Comparison of ENCODE assay signal across 10 cellular contexts in genomic region chr2:8004250-8004681, GRCh38.
DNase-seq lines count a peak whose midpoint lies in the region; ATAC-seq and TF ChIP-seq lines count a peak whose summit lies in the region.
"Had no signal": no experiment of that assay in that cellular context is flagged by ENCODE, and none has a peak within 500 bp of the region (broad histone marks: within the 10 kb centered on the region; RNA-seq: fewer than 3 reads in every experiment).

No MANE protein-coding gene starts in this region.

- TF ChIP-seq CTCF in DOHH2 (IDR thresholded peaks at IDR 0.05; ENCODE audit: low read depth, low read length, poor library complexity, severe bottlenecking) = no peak
- no peak for TF ChIP-seq CTCF in parathyroid adenoma (IDR thresholded peaks at IDR 0.05)

- DNase-seq in NCI-H460 (ENCODE audit: extremely low read depth, low read depth) (peak; percentile 84), fibroblast of gingiva (ENCODE audit: low read depth) (peak; percentile 77), ACHN (no peak), NCI-H2029 (lab: John Stamatoyannopoulos, UW) (no peak)
- no peak for DNase-seq in activated CD4-positive, alpha-beta T cell treated with anti-CD3 and anti-CD28 coated beads, Interleukin-2, amount 10 ng/mL, durations not matched to agents 7 days and 5 days

- H3F3A ChIP-seq in DOHH2 (ENCODE audit: control insufficient read depth, insufficient read depth) = peaks cover 8% of the 10 kb centered on the region

- H3K9ac ChIP-seq in parathyroid adenoma = no peak overlapping the region

- H3K9me2 ChIP-seq in DOHH2 (replicated peaks; ENCODE audit: control insufficient read depth, low read length) = no peaks in the 10 kb centered on the region

- peaks cover 51% of the 10 kb centered on the region for H3K4me1 ChIP-seq in DOHH2 (ENCODE audit: control insufficient read depth, low read length)
- peaks cover 6% of the 10 kb centered on the region for H3K4me1 ChIP-seq in parathyroid adenoma

- H3K4me1 Mint-ChIP-seq in activated CD4-positive, alpha-beta T cell treated with anti-CD3 and anti-CD28 coated beads, Interleukin-2, amount 10 ng/mL, durations not matched to agents 7 days and 5 days = no peaks in the 10 kb centered on the region

- CTCF ChIA-PET in activated CD4-positive, alpha-beta T cell treated with anti-CD3 and anti-CD28 coated beads, Interleukin-2, amount 10 ng/mL, durations not matched to agents 7 days and 5 days (lab: Charles Lee) = interaction anchor here (0.5 to 1.6 kb wide), 5 partner anchors 11 to 70 kb away, joined by 3 to 5 read pairs (median 4); no protein-coding TSS in a partner anchor

- in situ Hi-C loops in ACHN (cut with HindIII; ENCODE audit: low pct_ligation_motif_present, low pct_unique_long_range_greater_than_20kb, low sequenced_read_pairs) = no loop called here

- no peaks in the 10 kb centered on the region for H3K9me3 ChIP-seq in DOHH2 (ENCODE audit: control insufficient read depth, insufficient read depth, low read length)
- H3K9me3 ChIP-seq in parathyroid adenoma (ENCODE audit: control insufficient read depth, low read length) = no peaks in the 10 kb centered on the region

- H3K36me3 ChIP-seq in DOHH2 (ENCODE audit: control insufficient read depth, low read length) = no peaks in the 10 kb centered on the region
- H3K36me3 ChIP-seq in parathyroid adenoma (ENCODE audit: control insufficient read depth, insufficient read depth, low read length) = peaks cover 2% of the 10 kb centered on the region

- peak overlapping the region; percentile 2 for H2AFZ ChIP-seq in parathyroid adenoma

- H3K79me2 ChIP-seq in DOHH2 (ENCODE audit: control insufficient read depth, low read length) (no peaks in the 10 kb centered on the region), parathyroid adenoma (no peaks in the 10 kb centered on the region)

- H3K27ac Mint-ChIP-seq in activated CD4-positive, alpha-beta T cell treated with anti-CD3 and anti-CD28 coated beads, Interleukin-2, amount 10 ng/mL, durations not matched to agents 7 days and 5 days = no peak overlapping the region
- H3K27ac Mint-ChIP-seq: activated naive CD8-positive, alpha-beta T cell had no signal

- no peak overlapping the region for H3K4me3 Mint-ChIP-seq in activated CD4-positive, alpha-beta T cell treated with anti-CD3 and anti-CD28 coated beads, Interleukin-2, amount 10 ng/mL, durations not matched to agents 7 days and 5 days
- H3K4me3 Mint-ChIP-seq: activated naive CD8-positive, alpha-beta T cell had no signal

- H3K4me2 ChIP-seq in DOHH2 (ENCODE audit: low read length) (peak overlapping the region; percentile 60), parathyroid adenoma (ENCODE audit: low read length) (peak overlapping the region; percentile 12)

- POLR2A ChIA-PET in activated CD4-positive, alpha-beta T cell treated with anti-CD3 and anti-CD28 coated beads, Interleukin-2, amount 10 ng/mL, durations not matched to agents 7 days and 5 days (lab: Charles Lee) = no interaction called here

- no peaks in the 10 kb centered on the region for H4K20me1 ChIP-seq in DOHH2 (ENCODE audit: control insufficient read depth, insufficient read depth, low read depth, low read length)

- H3K4me3 ChIP-seq in DOHH2 (ENCODE audit: low read length) (no peak overlapping the region), parathyroid adenoma (ENCODE audit: low read depth, low read length) (no peak overlapping the region)
- H3K4me3 ChIP-seq: skin epidermis had no signal

- H3K27me3 ChIP-seq in DOHH2 (ENCODE audit: control insufficient read depth, low read length) = no peaks in the 10 kb centered on the region
- H3K27me3 ChIP-seq in parathyroid adenoma (ENCODE audit: control insufficient read depth, insufficient read depth, low read length) = no peaks in the 10 kb centered on the region

- ATAC-seq in HG02981 (IDR thresholded peaks at IDR 0.05; ENCODE audit: unreplicated experiment) = no peak

- no peaks in the 10 kb centered on the region for H3K9me3 Mint-ChIP-seq in activated CD4-positive, alpha-beta T cell treated with anti-CD3 and anti-CD28 coated beads, Interleukin-2, amount 10 ng/mL, durations not matched to agents 7 days and 5 days

- no peaks in the 10 kb centered on the region for H3K36me3 Mint-ChIP-seq in activated CD4-positive, alpha-beta T cell treated with anti-CD3 and anti-CD28 coated beads, Interleukin-2, amount 10 ng/mL, durations not matched to agents 7 days and 5 days (ENCODE audit: low read depth)
- H3K36me3 Mint-ChIP-seq: activated naive CD8-positive, alpha-beta T cell had no signal

- no peaks in the 10 kb centered on the region for H3K27me3 Mint-ChIP-seq in activated CD4-positive, alpha-beta T cell treated with anti-CD3 and anti-CD28 coated beads, Interleukin-2, amount 10 ng/mL, durations not matched to agents 7 days and 5 days
- H3K27me3 Mint-ChIP-seq: activated naive CD8-positive, alpha-beta T cell had no signal

- H3K27ac ChIP-seq in DOHH2 (ENCODE audit: low read depth, low read length) = peak overlapping the region; percentile 68; the same call in 1 of the 2 replicates
- H3K27ac ChIP-seq in parathyroid adenoma = no peak overlapping the region

Comparison
In these comparisons a context has a peak if more than half of its experiments do, and no peak if none do; other contexts are left out.
1. DNase-seq: peak in NCI-H460 (single experiment) and fibroblast of gingiva (single experiment); none in ACHN (single experiment), activated CD4-positive, alpha-beta T cell treated with anti-CD3 and anti-CD28 coated beads, Interleukin-2, amount 10 ng/mL, durations not matched to agents 7 days and 5 days (single experiment) and NCI-H2029 (single experiment).